2 cellular contexts compared by ENCODE assay signal in the genomic region with DNA sequence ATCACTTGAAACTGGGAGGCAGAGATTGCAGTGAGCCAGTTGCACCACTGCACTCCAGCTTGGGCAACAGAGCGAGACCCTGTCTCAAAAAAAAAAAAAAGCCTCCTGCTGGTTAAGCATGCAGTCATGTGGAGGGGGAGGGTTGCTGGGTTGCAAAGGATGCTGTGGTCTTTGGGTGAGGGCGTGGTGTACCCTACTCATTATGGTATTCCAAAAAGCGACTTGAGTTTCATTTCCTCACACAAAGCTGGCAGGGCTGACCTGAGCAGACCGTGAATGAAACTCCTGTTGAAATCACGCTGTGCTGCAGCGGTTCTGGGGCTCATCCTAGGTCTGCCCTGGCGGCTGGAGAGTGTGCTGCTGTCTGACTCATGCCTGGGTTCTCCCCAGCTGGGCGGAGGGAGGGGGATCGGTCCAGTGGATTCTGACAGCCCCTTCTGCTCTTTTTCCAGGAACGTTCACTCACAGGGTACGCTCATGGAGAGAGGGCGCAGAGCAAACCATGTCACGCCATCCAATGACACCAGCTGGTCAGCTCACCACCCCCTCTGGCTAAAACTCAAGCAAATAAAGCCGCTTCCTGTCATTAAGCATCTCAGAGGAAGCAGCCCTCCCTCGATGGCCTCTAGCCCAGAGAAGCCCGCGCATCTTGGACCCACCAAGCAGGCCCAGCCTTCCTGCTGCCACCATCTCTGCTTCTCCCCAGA.
TF ChIP-seq lines count a peak whose summit lies in the region.

No MANE protein-coding gene starts in this region.

TF ChIP-seq in SK-N-SH treated with all-trans-retinoic acid at 6 μM for 48 hours, 23 proteins besides CTCF, POLR2A, EP300 and RAD21 (continued from another document):
- no peak for TF ChIP-seq ZNF70 (CRISPR knock-in tag; IDR thresholded peaks at IDR 0.05)

TF ChIP-seq in GM12878, 131 proteins besides CTCF, POLR2A, EP300 and RAD21 (continued from another document and continues in another):
- TF ChIP-seq SMAD1 (IDR thresholded peaks at IDR 0.05; ENCODE audit: low read depth, partially characterized antibody) (no peak), SP1 (IDR thresholded peaks at IDR 0.05; ENCODE audit: low read depth, low read length) (peak; percentile 44), HCFC1 (IDR thresholded peaks at IDR 0.05; ENCODE audit: low read length) (no peak), CHD1 (IDR thresholded peaks at IDR 0.05; ENCODE audit: low read depth, low read length) (no peak), MXI1 (IDR thresholded peaks at IDR 0.05; ENCODE audit: low read depth, low read length) (no peak), IKZF2 (IDR thresholded peaks at IDR 0.05) (peak; percentile 79), SREBF2 (IDR thresholded peaks at IDR 0.05; ENCODE audit: low read length) (no peak), CHD4 (IDR thresholded peaks at IDR 0.05) (no peak), CHD2 (IDR thresholded peaks at IDR 0.05; ENCODE audit: borderline replicate concordance, low read depth, low read length) (no peak), CEBPB (IDR thresholded peaks at IDR 0.05; ENCODE audit: borderline replicate concordance in 1 of 2, low read depth in 2 of 2, low read length in 2 of 2) (no peak), PAX8 (IDR thresholded peaks at IDR 0.05) (no peak), NR2C1 (IDR thresholded peaks at IDR 0.05) (no peak), SUPT20H (IDR thresholded peaks at IDR 0.05; ENCODE audit: borderline replicate concordance, control insufficient read depth, low read depth, low read length) (no peak), SIN3A (IDR thresholded peaks at IDR 0.05; ENCODE audit: low read depth, low read length) (no peak), SMAD5 (IDR thresholded peaks at IDR 0.05; ENCODE audit: low read depth) (no peak), ZZZ3 (IDR thresholded peaks at IDR 0.05; ENCODE audit: control insufficient read depth, insufficient read length, low read depth) (no peak), TCF7 (IDR thresholded peaks at IDR 0.05; ENCODE audit: borderline replicate concordance) (0 out of 2 replicates have a peak, but pooled peaks have one; percentile 9), FOXM1 (IDR thresholded peaks at IDR 0.05; ENCODE audit: low read depth, low read length) (peak; percentile 76), BHLHE40 (IDR thresholded peaks at IDR 0.05; ENCODE audit: borderline replicate concordance in 1 of 2, low read depth in 2 of 2, low read length in 1 of 2) (peak; percentile 59 to 61), YBX1 (IDR thresholded peaks at IDR 0.05) (no peak), CBFB (IDR thresholded peaks at IDR 0.05; ENCODE audit: low read depth) (no peak), BACH1 (IDR thresholded peaks at IDR 0.05; ENCODE audit: borderline replicate concordance) (no peak), BRCA1 (IDR thresholded peaks at IDR 0.05; ENCODE audit: low read depth, low read length) (no peak), TAF1 (IDR thresholded peaks at IDR 0.05; ENCODE audit: borderline replicate concordance, low read depth, low read length) (peak; percentile 64; the same call in 1 of the 2 replicates)
- TF ChIP-seq, protein P1, sequence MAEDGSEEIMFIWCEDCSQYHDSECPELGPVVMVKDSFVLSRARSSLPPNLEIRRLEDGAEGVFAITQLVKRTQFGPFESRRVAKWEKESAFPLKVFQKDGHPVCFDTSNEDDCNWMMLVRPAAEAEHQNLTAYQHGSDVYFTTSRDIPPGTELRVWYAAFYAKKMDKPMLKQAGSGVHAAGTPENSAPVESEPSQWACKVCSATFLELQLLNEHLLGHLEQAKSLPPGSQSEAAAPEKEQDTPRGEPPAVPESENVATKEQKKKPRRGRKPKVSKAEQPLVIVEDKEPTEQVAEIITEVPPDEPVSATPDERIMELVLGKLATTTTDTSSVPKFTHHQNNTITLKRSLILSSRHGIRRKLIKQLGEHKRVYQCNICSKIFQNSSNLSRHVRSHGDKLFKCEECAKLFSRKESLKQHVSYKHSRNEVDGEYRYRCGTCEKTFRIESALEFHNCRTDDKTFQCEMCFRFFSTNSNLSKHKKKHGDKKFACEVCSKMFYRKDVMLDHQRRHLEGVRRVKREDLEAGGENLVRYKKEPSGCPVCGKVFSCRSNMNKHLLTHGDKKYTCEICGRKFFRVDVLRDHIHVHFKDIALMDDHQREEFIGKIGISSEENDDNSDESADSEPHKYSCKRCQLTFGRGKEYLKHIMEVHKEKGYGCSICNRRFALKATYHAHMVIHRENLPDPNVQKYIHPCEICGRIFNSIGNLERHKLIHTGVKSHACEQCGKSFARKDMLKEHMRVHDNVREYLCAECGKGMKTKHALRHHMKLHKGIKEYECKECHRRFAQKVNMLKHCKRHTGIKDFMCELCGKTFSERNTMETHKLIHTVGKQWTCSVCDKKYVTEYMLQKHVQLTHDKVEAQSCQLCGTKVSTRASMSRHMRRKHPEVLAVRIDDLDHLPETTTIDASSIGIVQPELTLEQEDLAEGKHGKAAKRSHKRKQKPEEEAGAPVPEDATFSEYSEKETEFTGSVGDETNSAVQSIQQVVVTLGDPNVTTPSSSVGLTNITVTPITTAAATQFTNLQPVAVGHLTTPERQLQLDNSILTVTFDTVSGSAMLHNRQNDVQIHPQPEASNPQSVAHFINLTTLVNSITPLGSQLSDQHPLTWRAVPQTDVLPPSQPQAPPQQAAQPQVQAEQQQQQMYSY (CRISPR knock-in tag; IDR thresholded peaks at IDR 0.05): no peak
- TF ChIP-seq, protein P2, sequence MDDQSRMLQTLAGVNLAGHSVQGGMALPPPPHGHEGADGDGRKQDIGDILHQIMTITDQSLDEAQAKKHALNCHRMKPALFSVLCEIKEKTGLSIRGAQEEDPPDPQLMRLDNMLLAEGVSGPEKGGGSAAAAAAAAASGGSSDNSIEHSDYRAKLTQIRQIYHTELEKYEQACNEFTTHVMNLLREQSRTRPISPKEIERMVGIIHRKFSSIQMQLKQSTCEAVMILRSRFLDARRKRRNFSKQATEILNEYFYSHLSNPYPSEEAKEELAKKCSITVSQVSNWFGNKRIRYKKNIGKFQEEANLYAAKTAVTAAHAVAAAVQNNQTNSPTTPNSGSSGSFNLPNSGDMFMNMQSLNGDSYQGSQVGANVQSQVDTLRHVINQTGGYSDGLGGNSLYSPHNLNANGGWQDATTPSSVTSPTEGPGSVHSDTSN (IDR thresholded peaks at IDR 0.05; ENCODE audit: insufficient replicate concordance, low read depth, low read length): no peak
- TF ChIP-seq, protein P3, sequence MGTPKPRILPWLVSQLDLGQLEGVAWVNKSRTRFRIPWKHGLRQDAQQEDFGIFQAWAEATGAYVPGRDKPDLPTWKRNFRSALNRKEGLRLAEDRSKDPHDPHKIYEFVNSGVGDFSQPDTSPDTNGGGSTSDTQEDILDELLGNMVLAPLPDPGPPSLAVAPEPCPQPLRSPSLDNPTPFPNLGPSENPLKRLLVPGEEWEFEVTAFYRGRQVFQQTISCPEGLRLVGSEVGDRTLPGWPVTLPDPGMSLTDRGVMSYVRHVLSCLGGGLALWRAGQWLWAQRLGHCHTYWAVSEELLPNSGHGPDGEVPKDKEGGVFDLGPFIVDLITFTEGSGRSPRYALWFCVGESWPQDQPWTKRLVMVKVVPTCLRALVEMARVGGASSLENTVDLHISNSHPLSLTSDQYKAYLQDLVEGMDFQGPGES (IDR thresholded peaks at IDR 0.05): no peak
- TF ChIP-seq, protein P4, sequence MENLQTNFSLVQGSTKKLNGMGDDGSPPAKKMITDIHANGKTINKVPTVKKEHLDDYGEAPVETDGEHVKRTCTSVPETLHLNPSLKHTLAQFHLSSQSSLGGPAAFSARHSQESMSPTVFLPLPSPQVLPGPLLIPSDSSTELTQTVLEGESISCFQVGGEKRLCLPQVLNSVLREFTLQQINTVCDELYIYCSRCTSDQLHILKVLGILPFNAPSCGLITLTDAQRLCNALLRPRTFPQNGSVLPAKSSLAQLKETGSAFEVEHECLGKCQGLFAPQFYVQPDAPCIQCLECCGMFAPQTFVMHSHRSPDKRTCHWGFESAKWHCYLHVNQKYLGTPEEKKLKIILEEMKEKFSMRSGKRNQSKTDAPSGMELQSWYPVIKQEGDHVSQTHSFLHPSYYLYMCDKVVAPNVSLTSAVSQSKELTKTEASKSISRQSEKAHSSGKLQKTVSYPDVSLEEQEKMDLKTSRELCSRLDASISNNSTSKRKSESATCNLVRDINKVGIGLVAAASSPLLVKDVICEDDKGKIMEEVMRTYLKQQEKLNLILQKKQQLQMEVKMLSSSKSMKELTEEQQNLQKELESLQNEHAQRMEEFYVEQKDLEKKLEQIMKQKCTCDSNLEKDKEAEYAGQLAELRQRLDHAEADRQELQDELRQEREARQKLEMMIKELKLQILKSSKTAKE (IDR thresholded peaks at IDR 0.05; ENCODE audit: low read depth, poor library complexity, severe bottlenecking): no peak
- TF ChIP-seq, protein P5, sequence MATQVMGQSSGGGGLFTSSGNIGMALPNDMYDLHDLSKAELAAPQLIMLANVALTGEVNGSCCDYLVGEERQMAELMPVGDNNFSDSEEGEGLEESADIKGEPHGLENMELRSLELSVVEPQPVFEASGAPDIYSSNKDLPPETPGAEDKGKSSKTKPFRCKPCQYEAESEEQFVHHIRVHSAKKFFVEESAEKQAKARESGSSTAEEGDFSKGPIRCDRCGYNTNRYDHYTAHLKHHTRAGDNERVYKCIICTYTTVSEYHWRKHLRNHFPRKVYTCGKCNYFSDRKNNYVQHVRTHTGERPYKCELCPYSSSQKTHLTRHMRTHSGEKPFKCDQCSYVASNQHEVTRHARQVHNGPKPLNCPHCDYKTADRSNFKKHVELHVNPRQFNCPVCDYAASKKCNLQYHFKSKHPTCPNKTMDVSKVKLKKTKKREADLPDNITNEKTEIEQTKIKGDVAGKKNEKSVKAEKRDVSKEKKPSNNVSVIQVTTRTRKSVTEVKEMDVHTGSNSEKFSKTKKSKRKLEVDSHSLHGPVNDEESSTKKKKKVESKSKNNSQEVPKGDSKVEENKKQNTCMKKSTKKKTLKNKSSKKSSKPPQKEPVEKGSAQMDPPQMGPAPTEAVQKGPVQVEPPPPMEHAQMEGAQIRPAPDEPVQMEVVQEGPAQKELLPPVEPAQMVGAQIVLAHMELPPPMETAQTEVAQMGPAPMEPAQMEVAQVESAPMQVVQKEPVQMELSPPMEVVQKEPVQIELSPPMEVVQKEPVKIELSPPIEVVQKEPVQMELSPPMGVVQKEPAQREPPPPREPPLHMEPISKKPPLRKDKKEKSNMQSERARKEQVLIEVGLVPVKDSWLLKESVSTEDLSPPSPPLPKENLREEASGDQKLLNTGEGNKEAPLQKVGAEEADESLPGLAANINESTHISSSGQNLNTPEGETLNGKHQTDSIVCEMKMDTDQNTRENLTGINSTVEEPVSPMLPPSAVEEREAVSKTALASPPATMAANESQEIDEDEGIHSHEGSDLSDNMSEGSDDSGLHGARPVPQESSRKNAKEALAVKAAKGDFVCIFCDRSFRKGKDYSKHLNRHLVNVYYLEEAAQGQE (IDR thresholded peaks at IDR 0.05; ENCODE audit: low read depth, low read length): no peak
- TF ChIP-seq, protein P6, sequence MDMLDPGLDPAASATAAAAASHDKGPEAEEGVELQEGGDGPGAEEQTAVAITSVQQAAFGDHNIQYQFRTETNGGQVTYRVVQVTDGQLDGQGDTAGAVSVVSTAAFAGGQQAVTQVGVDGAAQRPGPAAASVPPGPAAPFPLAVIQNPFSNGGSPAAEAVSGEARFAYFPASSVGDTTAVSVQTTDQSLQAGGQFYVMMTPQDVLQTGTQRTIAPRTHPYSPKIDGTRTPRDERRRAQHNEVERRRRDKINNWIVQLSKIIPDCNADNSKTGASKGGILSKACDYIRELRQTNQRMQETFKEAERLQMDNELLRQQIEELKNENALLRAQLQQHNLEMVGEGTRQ (IDR thresholded peaks at IDR 0.05; ENCODE audit: borderline replicate concordance, low read depth, low read length): no peak
- TF ChIP-seq, protein P7, sequence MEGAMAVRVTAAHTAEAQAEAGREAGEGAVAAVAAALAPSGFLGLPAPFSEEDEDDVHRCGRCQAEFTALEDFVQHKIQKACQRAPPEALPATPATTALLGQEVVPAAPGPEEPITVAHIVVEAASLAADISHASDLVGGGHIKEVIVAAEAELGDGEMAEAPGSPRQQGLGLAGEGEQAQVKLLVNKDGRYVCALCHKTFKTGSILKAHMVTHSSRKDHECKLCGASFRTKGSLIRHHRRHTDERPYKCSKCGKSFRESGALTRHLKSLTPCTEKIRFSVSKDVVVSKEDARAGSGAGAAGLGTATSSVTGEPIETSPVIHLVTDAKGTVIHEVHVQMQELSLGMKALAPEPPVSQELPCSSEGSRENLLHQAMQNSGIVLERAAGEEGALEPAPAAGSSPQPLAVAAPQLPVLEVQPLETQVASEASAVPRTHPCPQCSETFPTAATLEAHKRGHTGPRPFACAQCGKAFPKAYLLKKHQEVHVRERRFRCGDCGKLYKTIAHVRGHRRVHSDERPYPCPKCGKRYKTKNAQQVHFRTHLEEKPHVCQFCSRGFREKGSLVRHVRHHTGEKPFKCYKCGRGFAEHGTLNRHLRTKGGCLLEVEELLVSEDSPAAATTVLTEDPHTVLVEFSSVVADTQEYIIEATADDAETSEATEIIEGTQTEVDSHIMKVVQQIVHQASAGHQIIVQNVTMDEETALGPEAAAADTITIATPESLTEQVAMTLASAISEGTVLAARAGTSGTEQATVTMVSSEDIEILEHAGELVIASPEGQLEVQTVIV (IDR thresholded peaks at IDR 0.05; ENCODE audit: borderline replicate concordance, partially characterized antibody): no peak
- TF ChIP-seq, protein P8, sequence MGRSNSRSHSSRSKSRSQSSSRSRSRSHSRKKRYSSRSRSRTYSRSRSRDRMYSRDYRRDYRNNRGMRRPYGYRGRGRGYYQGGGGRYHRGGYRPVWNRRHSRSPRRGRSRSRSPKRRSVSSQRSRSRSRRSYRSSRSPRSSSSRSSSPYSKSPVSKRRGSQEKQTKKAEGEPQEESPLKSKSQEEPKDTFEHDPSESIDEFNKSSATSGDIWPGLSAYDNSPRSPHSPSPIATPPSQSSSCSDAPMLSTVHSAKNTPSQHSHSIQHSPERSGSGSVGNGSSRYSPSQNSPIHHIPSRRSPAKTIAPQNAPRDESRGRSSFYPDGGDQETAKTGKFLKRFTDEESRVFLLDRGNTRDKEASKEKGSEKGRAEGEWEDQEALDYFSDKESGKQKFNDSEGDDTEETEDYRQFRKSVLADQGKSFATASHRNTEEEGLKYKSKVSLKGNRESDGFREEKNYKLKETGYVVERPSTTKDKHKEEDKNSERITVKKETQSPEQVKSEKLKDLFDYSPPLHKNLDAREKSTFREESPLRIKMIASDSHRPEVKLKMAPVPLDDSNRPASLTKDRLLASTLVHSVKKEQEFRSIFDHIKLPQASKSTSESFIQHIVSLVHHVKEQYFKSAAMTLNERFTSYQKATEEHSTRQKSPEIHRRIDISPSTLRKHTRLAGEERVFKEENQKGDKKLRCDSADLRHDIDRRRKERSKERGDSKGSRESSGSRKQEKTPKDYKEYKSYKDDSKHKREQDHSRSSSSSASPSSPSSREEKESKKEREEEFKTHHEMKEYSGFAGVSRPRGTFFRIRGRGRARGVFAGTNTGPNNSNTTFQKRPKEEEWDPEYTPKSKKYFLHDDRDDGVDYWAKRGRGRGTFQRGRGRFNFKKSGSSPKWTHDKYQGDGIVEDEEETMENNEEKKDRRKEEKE (IDR thresholded peaks at IDR 0.05): no peak
